Comparison of ENCODE assay signal across 9 cellular contexts in genomic region chr2:8229546-8229986, GRCh38.
A peak's percentile ranks its signal among the peaks of the same experiment; 100 is the strongest.
DNase-seq lines count a peak whose midpoint lies in the region; ATAC-seq and TF ChIP-seq lines count a peak whose summit lies in the region.
"Had no signal": no experiment of that assay in that cellular context is flagged by ENCODE, and none has a peak within 500 bp of the region (broad histone marks: within the 10 kb centered on the region; RNA-seq: fewer than 3 reads in every experiment).

No MANE protein-coding gene starts in this region.

- H3K27me3 Mint-ChIP-seq in CD4-positive, alpha-beta T cell = peaks cover 10% of the 10 kb centered on the region
- no peaks in the 10 kb centered on the region for H3K27me3 Mint-ChIP-seq in chondrocyte (ENCODE audit: low read depth)
- peaks cover 2% of the 10 kb centered on the region for H3K27me3 Mint-ChIP-seq in neural progenitor cell (ENCODE audit: insufficient read depth, low read depth)

- H3K27ac Mint-ChIP-seq in CD4-positive, alpha-beta T cell = no peak overlapping the region
- H3K27ac Mint-ChIP-seq in chondrocyte (ENCODE audit: unreplicated experiment) (peak overlapping the region; percentile 69), neural progenitor cell (peak overlapping the region; percentile 18)

- H2AFZ ChIP-seq in neural progenitor cell (replicated peaks) = peak overlapping the region; percentile 70

- TF ChIP-seq CTCF in CD4-positive, alpha-beta T cell (IDR thresholded peaks at IDR 0.05) = no peak
- TF ChIP-seq CTCF in chondrocyte (IDR thresholded peaks at IDR 0.05) = no peak
- no peak for TF ChIP-seq CTCF in neural progenitor cell (IDR thresholded peaks at IDR 0.05)
- no peak for TF ChIP-seq CTCF in upper lobe of right lung (IDR thresholded peaks at IDR 0.05)

- no peak overlapping the region for H3K9ac ChIP-seq in neural progenitor cell

- H3K27ac ChIP-seq in CD4-positive, alpha-beta T cell (ENCODE audit: low read depth, low read length) = no peak overlapping the region
- H3K27ac ChIP-seq in neural progenitor cell (no peak overlapping the region), upper lobe of right lung (no peak overlapping the region)

- CTCF ChIA-PET in CD4-positive, alpha-beta T cell (lab: Charles Lee) = no interaction called here

- POLR2A ChIA-PET in CD4-positive, alpha-beta T cell (lab: Charles Lee) = no interaction called here

- H3K36me3 Mint-ChIP-seq in CD4-positive, alpha-beta T cell (ENCODE audit: low read depth) = no peaks in the 10 kb centered on the region
- H3K36me3 Mint-ChIP-seq in chondrocyte (ENCODE audit: low read depth) = no peaks in the 10 kb centered on the region
- no peaks in the 10 kb centered on the region for H3K36me3 Mint-ChIP-seq in neural progenitor cell

- H4K20me1 ChIP-seq in neural progenitor cell (ENCODE audit: low read depth) = no peaks in the 10 kb centered on the region

- H3K4me1 ChIP-seq in neural progenitor cell = peaks cover 18% of the 10 kb centered on the region
- H3K4me1 ChIP-seq in upper lobe of right lung = peaks cover 9% of the 10 kb centered on the region

- no peak overlapping the region for H3K4me3 ChIP-seq in neural progenitor cell
- no peak overlapping the region for H3K4me3 ChIP-seq in upper lobe of right lung
- H3K4me3 ChIP-seq: lung had no signal

- no peak overlapping the region for H3K4me3 Mint-ChIP-seq in CD4-positive, alpha-beta T cell
- H3K4me3 Mint-ChIP-seq in chondrocyte (ENCODE audit: unreplicated experiment) = no peak overlapping the region
- H3K4me3 Mint-ChIP-seq in neural progenitor cell = no peak overlapping the region

- H3F3A ChIP-seq in neural progenitor cell (ENCODE audit: low read depth) = peaks cover 5% of the 10 kb centered on the region

- intact Hi-C loops in CD4-positive, alpha-beta T cell (cut with DNase I, micrococcal nuclease) = no loop called here
- intact Hi-C loops in upper lobe of right lung (cut with DNase I) = no loop called here

- H3K36me3 ChIP-seq in neural progenitor cell (no peaks in the 10 kb centered on the region), upper lobe of right lung (no peaks in the 10 kb centered on the region)

- no peaks in the 10 kb centered on the region for H3K27me3 ChIP-seq in CD4-positive, alpha-beta T cell (ENCODE audit: control insufficient read depth, insufficient read depth, low read length)
- no peaks in the 10 kb centered on the region for H3K27me3 ChIP-seq in neural progenitor cell
- H3K27me3 ChIP-seq in upper lobe of right lung = no peaks in the 10 kb centered on the region

- no peak overlapping the region for H3K4me2 ChIP-seq in neural progenitor cell

- peak in 2 of 10 experiments; percentile 8 to 11 for DNase-seq in CD4-positive, alpha-beta T cell
- DNase-seq in SW480 (ENCODE audit: low spot score) (peak; percentile 31), chondrocyte (ENCODE audit: low spot score) (no peak), neural progenitor cell (ENCODE audit: low spot score) (peak; percentile 45), upper lobe of right lung (no peak), NCI-H1694 (lab: John Stamatoyannopoulos, UW) (no peak)

- no peaks in the 10 kb centered on the region for H3K9me3 Mint-ChIP-seq in CD4-positive, alpha-beta T cell
- H3K9me3 Mint-ChIP-seq in chondrocyte (ENCODE audit: low read depth) (no peaks in the 10 kb centered on the region), neural progenitor cell (peaks cover 2% of the 10 kb centered on the region)

- ATAC-seq in CD4-positive, alpha-beta T cell (ENCODE audit: poor library complexity) = peak; percentile 52
- ATAC-seq in GM19463 (IDR thresholded peaks at IDR 0.05; ENCODE audit: unreplicated experiment) = peak; percentile 88
- peak; percentile 69 for ATAC-seq in HG03469 (IDR thresholded peaks at IDR 0.05; ENCODE audit: unreplicated experiment)
- peak; percentile 83 for ATAC-seq in upper lobe of right lung

- peaks cover 10% of the 10 kb centered on the region for H3K4me1 Mint-ChIP-seq in CD4-positive, alpha-beta T cell (ENCODE audit: low read depth)
- peaks cover 10% of the 10 kb centered on the region for H3K4me1 Mint-ChIP-seq in chondrocyte (ENCODE audit: low read depth)
- peaks cover 10% of the 10 kb centered on the region for H3K4me1 Mint-ChIP-seq in neural progenitor cell

- no peaks in the 10 kb centered on the region for H3K9me3 ChIP-seq in CD4-positive, alpha-beta T cell (ENCODE audit: control insufficient read depth, low read length)
- H3K9me3 ChIP-seq in neural progenitor cell (ENCODE audit: low read depth) (no peaks in the 10 kb centered on the region), upper lobe of right lung (no peaks in the 10 kb centered on the region)

- H3K79me2 ChIP-seq in neural progenitor cell (ENCODE audit: low read depth) = no peaks in the 10 kb centered on the region

Comparison
In these comparisons a context has a peak if more than half of its experiments do, and no peak if none do; other contexts are left out.
1. DNase-seq: peak in SW480 (single experiment) and neural progenitor cell (single experiment); none in chondrocyte (single experiment), upper lobe of right lung (single experiment) and NCI-H1694 (single experiment).
2. Peak in every context shown above with its lines, with median percentiles within 50 percentile points of each other: ATAC-seq.